Comparison of ENCODE assay signal across 25 cellular contexts in genomic region chr2:70240599-70240998, GRCh38. TPM values are rescaled to one million over a fixed set of nuclear protein-coding genes. Genes with fewer than 3 reads are reported as not detected.
DNase-seq lines count a peak whose midpoint lies in the region; ATAC-seq, FAIRE-seq and TF ChIP-seq lines count a peak whose summit lies in the region.
"Had no signal": no experiment of that assay in that cellular context is flagged by ENCODE, and none has a peak within 500 bp of the region (broad histone marks: within the 10 kb centered on the region; RNA-seq: fewer than 3 reads in every experiment).

No MANE protein-coding gene starts in this region.

- H2BK12ac ChIP-seq in trophoblast cell (ENCODE audit: low read length): no peak overlapping the region

- H3K23ac ChIP-seq in trophoblast cell (ENCODE audit: low read length): no peak overlapping the region

- peak overlapping the region; percentile 74 for H3K4ac ChIP-seq in trophoblast cell (ENCODE audit: low read depth, low read length)

- WGBS in HepG2 (ENCODE audit: low lambda C conversion rate): 93% methylated on average over 3 of the region's 3 CpGs
- WGBS in right lobe of liver (ENCODE audit: insufficient coverage, low coverage, low lambda C conversion rate, missing lambda C conversion rate): 88% methylated on average over 3 of the region's 3 CpGs
- WGBS in trophoblast cell (ENCODE audit: extremely low coverage, insufficient coverage, insufficient read length): no CpG with 5 or more reads among the region's 3 CpGs

- H3K4me2 ChIP-seq in HepG2 (ENCODE audit: low read depth, low read length): peak overlapping the region; percentile 6; the same call in 1 of the 2 replicates
- H3K4me2 ChIP-seq in trophoblast cell (ENCODE audit: low read length): no peak overlapping the region
- H3K4me2 ChIP-seq: A549 had no signal

- H3K79me2 ChIP-seq in HepG2 (ENCODE audit: insufficient read depth, low read length) (peaks cover 96% of the 10 kb centered on the region), trophoblast cell (ENCODE audit: control insufficient read depth, insufficient read depth, low read length, poor library complexity) (peaks cover 21% of the 10 kb centered on the region)

- POLR2A ChIA-PET in HepG2 (lab: Yijun Ruan, JAX): interaction anchor here (0.9 to 2.4 kb wide), 4 partner anchors 17 to 326 kb away, joined by 3 to 7 read pairs (median 4); partner anchors contain the start of genes C2orf42, MXD1 and PCYOX1

- TF ChIP-seq CTCF in HepG2 (CRISPR knock-in tag; IDR thresholded peaks at IDR 0.05) (no peak), right lobe of liver (IDR thresholded peaks at IDR 0.05) (no peak), RWPE2 (IDR thresholded peaks at IDR 0.05; ENCODE audit: poor library complexity, severe bottlenecking) (no peak), HFFc6 (IDR thresholded peaks at IDR 0.05) (no peak)

- H3K36me3 ChIP-seq in HepG2 (replicated peaks in 1 of 2; ENCODE audit: control insufficient read depth in 1 of 2, insufficient read depth in 2 of 2, low read length in 2 of 2): peaks cover 15 to 57% of the 10 kb centered on the region in 2 experiments
- H3K36me3 ChIP-seq in right lobe of liver: peaks cover 0 to 5% (median 0%) of the 10 kb centered on the region in 4 donors
- H3K36me3 ChIP-seq in RWPE2 (ENCODE audit: low read depth): peaks cover 48% of the 10 kb centered on the region
- peaks cover 17 to 26% of the 10 kb centered on the region in 2 experiments for H3K36me3 ChIP-seq in trophoblast cell (ENCODE audit: control insufficient read depth in 1 of 2, insufficient read depth in 2 of 2, low read length in 2 of 2)

- no peak overlapping the region for H3K4me3 ChIP-seq in HepG2 (replicated peaks in 1 of 3; ENCODE audit: insufficient read depth in 1 of 3, low read depth in 2 of 3, low read length in 3 of 3)
- H3K4me3 ChIP-seq in right lobe of liver: no peak overlapping the region
- H3K4me3 ChIP-seq in RWPE2 (ENCODE audit: severe bottlenecking): no peak overlapping the region
- no peak overlapping the region for H3K4me3 ChIP-seq in trophoblast cell (ENCODE audit: low read depth, low read length)
- H3K4me3 ChIP-seq: A549, HAP-1, SJCRH30 had no signal

- TF ChIP-seq POLR2A in HepG2 (IDR thresholded peaks at IDR 0.05; ENCODE audit: insufficient read depth in 1 of 2, low read depth in 2 of 2, low read length in 2 of 2) (no peak), right lobe of liver (IDR thresholded peaks at IDR 0.05) (no peak)

- H2AFZ ChIP-seq in HepG2 (ENCODE audit: low read length) (no peak overlapping the region), trophoblast cell (ENCODE audit: insufficient read depth, low read length, poor library complexity) (no peak overlapping the region)

- H3K4me1 ChIP-seq in HepG2 (ENCODE audit: insufficient read depth, low read length) (peaks cover 56% of the 10 kb centered on the region), right lobe of liver (peaks cover 0 to 21% (median 6%) of the 10 kb centered on the region in 4 donors), RWPE2 (ENCODE audit: insufficient read depth, poor library complexity, severe bottlenecking) (peaks cover 3% of the 10 kb centered on the region), trophoblast cell (ENCODE audit: control insufficient read depth in 1 of 2, insufficient read depth in 2 of 2, low read length in 2 of 2) (peaks cover 0 to 2% of the 10 kb centered on the region in 2 experiments)

- H3K79me1 ChIP-seq in trophoblast cell (ENCODE audit: low read length): no peaks in the 10 kb centered on the region

- in situ Hi-C loops in HepG2 (cut with HindIII; ENCODE audit: extremely low pct_ligation_motif_present, low pct_unique_long_range_greater_than_20kb): no loop called here

- no peak overlapping the region for H3K27ac ChIP-seq in HepG2 (ENCODE audit: extremely low read length, insufficient read depth, low read length)
- H3K27ac ChIP-seq in right lobe of liver: no peak overlapping the region
- peak overlapping the region; percentile 36 for H3K27ac ChIP-seq in RWPE2 (ENCODE audit: poor library complexity, severe bottlenecking)
- H3K27ac ChIP-seq in trophoblast cell (ENCODE audit: low read depth, low read length): no peak overlapping the region
- H3K27ac ChIP-seq: A549, SJCRH30 had no signal

- TF ChIP-seq EP300 in HepG2 (IDR thresholded peaks at IDR 0.05; ENCODE audit: low read depth in 2 of 2, low read length in 2 of 2): no peak
- no peak for TF ChIP-seq EP300 in HepG2 (CRISPR knock-in tag; IDR thresholded peaks at IDR 0.05; ENCODE audit: borderline replicate concordance)

- H2BK5ac ChIP-seq in trophoblast cell (ENCODE audit: low read depth, low read length, poor library complexity): no peak overlapping the region

- H3K4me1 Mint-ChIP-seq in HFFc6 (ENCODE audit: low read depth): peaks cover 23% of the 10 kb centered on the region

- H3K4me3 Mint-ChIP-seq in HFFc6: no peak overlapping the region

- peaks cover 81% of the 10 kb centered on the region for H4K20me1 ChIP-seq in HepG2 (ENCODE audit: insufficient read depth, low read length)

- no TSS peak for BruUV-seq in HepG2 (replicated peaks; lab: Mats Ljungman, UMichigan)

- H3K9me3 Mint-ChIP-seq in HFFc6: no peaks in the 10 kb centered on the region
- H3K9me3 Mint-ChIP-seq: CD4-positive, alpha-beta memory T cell had no signal

- no peak overlapping the region for H2AK5ac ChIP-seq in trophoblast cell (ENCODE audit: low read length)

- CTCF ChIA-PET in HepG2 (lab: Yijun Ruan, JAX; ENCODE audit: low intra/inter-chr PET ratio, low total read pairs): no interaction called here

- no peak overlapping the region for H3K9ac ChIP-seq in HepG2 (ENCODE audit: insufficient read depth, low read depth, low read length)
- H3K9ac ChIP-seq in trophoblast cell (ENCODE audit: low read length): no peak overlapping the region

- H4K8ac ChIP-seq in trophoblast cell (ENCODE audit: low read depth, low read length): no peak overlapping the region

- H3K36me3 Mint-ChIP-seq in HFFc6 (ENCODE audit: low read depth): peaks cover 14% of the 10 kb centered on the region

- no peak for FAIRE-seq in HepG2 (lab: Jason Lieb, UNC)
- FAIRE-seq: A549, G401.6, RCC 7860 had no signal

- intact Hi-C loops in HepG2 (cut with micrococcal nuclease; ENCODE audit: unreplicated experiment) (no loop called here), right lobe of liver (cut with DNase I) (no loop called here)

- H3K27me3 Mint-ChIP-seq in HFFc6 (ENCODE audit: insufficient read depth): no peaks in the 10 kb centered on the region
- H3K27me3 Mint-ChIP-seq: CD4-positive, alpha-beta memory T cell had no signal

- no peak overlapping the region for H2BK120ac ChIP-seq in trophoblast cell (ENCODE audit: insufficient read depth, low read length, poor library complexity)

- H4K91ac ChIP-seq in trophoblast cell (ENCODE audit: low read depth, low read length): no peak overlapping the region

- no peaks in the 10 kb centered on the region for H3K27me3 ChIP-seq in HepG2 (ENCODE audit: control insufficient read depth in 1 of 2, insufficient read depth in 2 of 2, low read length in 2 of 2)
- no peaks in the 10 kb centered on the region for H3K27me3 ChIP-seq in right lobe of liver
- H3K27me3 ChIP-seq in RWPE2 (ENCODE audit: insufficient read depth, poor library complexity, severe bottlenecking): no peaks in the 10 kb centered on the region
- H3K27me3 ChIP-seq in trophoblast cell (ENCODE audit: insufficient read depth, low read length): no peaks in the 10 kb centered on the region
- H3K27me3 ChIP-seq: SJCRH30 had no signal

- no peak overlapping the region for H4K12ac ChIP-seq in trophoblast cell (ENCODE audit: low read depth, low read length)

- no peak overlapping the region for H3K18ac ChIP-seq in trophoblast cell (ENCODE audit: low read length)

- H3K14ac ChIP-seq in trophoblast cell (ENCODE audit: low read length): no peak overlapping the region

- no peak for DNase-seq in HepG2 (ENCODE audit: low spot score)
- DNase-seq in right lobe of liver: no peak
- DNase-seq in RWPE2 (ENCODE audit: low spot score): no peak
- DNase-seq in trophoblast cell: no peak
- DNase-seq in DMS153 treated with DMSO at 0.1 percent for 48 hours (lab: John Stamatoyannopoulos, UW; ENCODE audit: unreplicated experiment): no peak
- no peak for DNase-seq in HFFc6
- DNase-seq: C1 segment of cervical spinal cord; CD4-positive, alpha-beta memory T cell; GOT3; KG1; NCI-H1048; NCI-H1417; NCI-H1694; NCI-H2029 treated with DMSO at 0.1 percent for 48 hours; NCI-H2171; NCI-H226; NCI-H524; NCI-H748 treated with DMSO at 0.1 percent for 48 hours; SJCRH30 had no signal

- ATAC-seq in HepG2 (no peak), right lobe of liver (no peak), RWPE2 (ENCODE audit: low read depth) (no peak), GM18858 (IDR thresholded peaks at IDR 0.05; ENCODE audit: unreplicated experiment) (no peak)
- ATAC-seq: A549, Right ventricle myocardium inferior had no signal

- no peak for TF ChIP-seq RAD21 in HepG2 (CRISPR knock-in tag; IDR thresholded peaks at IDR 0.05)

- H3K9me3 ChIP-seq in HepG2 (ENCODE audit: low read length) (no peaks in the 10 kb centered on the region), right lobe of liver (no peaks in the 10 kb centered on the region), RWPE2 (ENCODE audit: severe bottlenecking) (no peaks in the 10 kb centered on the region), trophoblast cell (ENCODE audit: insufficient read depth, low read depth, low read length) (no peaks in the 10 kb centered on the region)
- H3K9me3 ChIP-seq: A549, HAP-1, SJCRH30 had no signal

- no peak overlapping the region for H3K27ac Mint-ChIP-seq in HFFc6

RNA-seq across cellular contexts. Expression of gene TIA1, which starts 7.8 kb away (rescaled TPM):
- total RNA-seq in HepG2 (2016; rRNA removed; fragmentation: Illumina TruSeq; extraction: Trizol) (199 and 209 TPM in 2 replicates), right lobe of liver (10 to 100 TPM; 27.5 to 44.2 (median 35.8) TPM)
- 46.3 and 52.7 TPM in 2 replicates for total RNA-seq in HepG2 (2016; cell fraction: cytosol; rRNA removed; fragmentation: Illumina TruSeq; extraction: Trizol; ENCODE audit: low read depth)
- 193 and 198 TPM in 2 replicates for total RNA-seq in HepG2 (2016; cell fraction: insoluble cytoplasmic fraction; rRNA removed; fragmentation: Illumina TruSeq; extraction: Trizol)
- total RNA-seq in HepG2 (2016; cell fraction: membrane; rRNA removed; fragmentation: Illumina TruSeq; extraction: Trizol): 37.9 and 45.7 TPM in 2 replicates
- total RNA-seq in HepG2 (2016; cell fraction: nucleus; rRNA removed; fragmentation: Illumina TruSeq; extraction: Trizol): 256 and 292 TPM in 2 replicates
- 306 and 319 TPM in 2 replicates for polyA plus RNA-seq in HepG2 (2011; rRNA removed)
- polyA plus RNA-seq in HepG2 (2011; cell fraction: cytosol; rRNA removed): 41.7 and 42.1 TPM in 2 replicates
- polyA plus RNA-seq in HepG2 (2011; cell fraction: nucleus; rRNA removed): 1,074 and 1,129 TPM in 2 replicates
- 147 and 204 TPM in 2 replicates for polyA plus RNA-seq in HepG2 (2012)
- polyA plus RNA-seq in HepG2 (2016; cell fraction: cytosol; fragmentation: Illumina TruSeq; extraction: Trizol; ENCODE audit: low read depth): 6.0 and 6.8 TPM in 2 replicates
- polyA plus RNA-seq in HepG2 (2016; cell fraction: insoluble cytoplasmic fraction; fragmentation: Illumina TruSeq; extraction: Trizol; ENCODE audit: low read depth): 108 and 119 TPM in 2 replicates
- polyA plus RNA-seq in HepG2 (2016; cell fraction: membrane; fragmentation: Illumina TruSeq; extraction: Trizol; ENCODE audit: low read depth): 16.0 TPM in 2 replicates
- 613 and 622 TPM in 2 replicates for polyA plus RNA-seq in HepG2 (2016; cell fraction: nucleus; fragmentation: Illumina TruSeq; extraction: Trizol; ENCODE audit: insufficient read depth, low read depth)
- 79.8 and 109 TPM in 2 replicates for polyA minus RNA-seq in HepG2 (2011; rRNA and poly(A)+ RNA removed; ENCODE audit: low replicate concordance)
- polyA minus RNA-seq in HepG2 (2011; cell fraction: cytosol; rRNA and poly(A)+ RNA removed): 61.2 and 67.1 TPM in 2 replicates
- polyA minus RNA-seq in HepG2 (2011; cell fraction: nucleus; rRNA and poly(A)+ RNA removed): 718 and 820 TPM in 2 replicates
- polyA plus RNA-seq in trophoblast cell (2013): 78.8 and 80.7 TPM in 2 replicates
- total RNA-seq in HFFc6 (2021; fragmentation: NEBNext Ultra II Directional; extraction: Animal tissue kit (Norgen Biotek cat#: 25700)): 10 to 100 TPM; 50.3 to 58.1 (median 55.3) TPM

RNA-seq across cellular contexts. Expression of gene PCYOX1, which starts 17.3 kb away (rescaled TPM):
- total RNA-seq in HepG2 (2016; rRNA removed; fragmentation: Illumina TruSeq; extraction: Trizol): 64.6 and 94.8 TPM in 2 replicates
- total RNA-seq in HepG2 (2016; cell fraction: cytosol; rRNA removed; fragmentation: Illumina TruSeq; extraction: Trizol; ENCODE audit: low read depth): 5.0 and 5.6 TPM in 2 replicates
- total RNA-seq in HepG2 (2016; cell fraction: insoluble cytoplasmic fraction; rRNA removed; fragmentation: Illumina TruSeq; extraction: Trizol): 62.4 and 97.7 TPM in 2 replicates
- 22.4 and 27.7 TPM in 2 replicates for total RNA-seq in HepG2 (2016; cell fraction: membrane; rRNA removed; fragmentation: Illumina TruSeq; extraction: Trizol)
- 86.9 and 110 TPM in 2 replicates for total RNA-seq in HepG2 (2016; cell fraction: nucleus; rRNA removed; fragmentation: Illumina TruSeq; extraction: Trizol)
- polyA plus RNA-seq in HepG2 (2011; rRNA removed): 61.0 and 86.6 TPM in 2 replicates
- polyA plus RNA-seq in HepG2 (2011; cell fraction: cytosol; rRNA removed): 37.9 and 61.2 TPM in 2 replicates
- polyA plus RNA-seq in HepG2 (2011; cell fraction: nucleus; rRNA removed): 10.2 and 15.2 TPM in 2 replicates
- 110 and 112 TPM in 2 replicates for polyA plus RNA-seq in HepG2 (2012)
- 4.3 and 4.7 TPM in 2 replicates for polyA plus RNA-seq in HepG2 (2016; cell fraction: cytosol; fragmentation: Illumina TruSeq; extraction: Trizol; ENCODE audit: low read depth)
- polyA plus RNA-seq in HepG2 (2016; cell fraction: insoluble cytoplasmic fraction; fragmentation: Illumina TruSeq; extraction: Trizol; ENCODE audit: low read depth): 53.5 and 58.1 TPM in 2 replicates
- 10.1 and 11.7 TPM in 2 replicates for polyA plus RNA-seq in HepG2 (2016; cell fraction: membrane; fragmentation: Illumina TruSeq; extraction: Trizol; ENCODE audit: low read depth)
- polyA plus RNA-seq in HepG2 (2016; cell fraction: nucleus; fragmentation: Illumina TruSeq; extraction: Trizol; ENCODE audit: insufficient read depth, low read depth): 99.9 and 103 TPM in 2 replicates
- 25.7 and 59.9 TPM in 2 replicates for polyA minus RNA-seq in HepG2 (2011; rRNA and poly(A)+ RNA removed; ENCODE audit: low replicate concordance)
- polyA minus RNA-seq in HepG2 (2011; cell fraction: cytosol; rRNA and poly(A)+ RNA removed): 65.6 and 74.8 TPM in 2 replicates
- polyA minus RNA-seq in HepG2 (2011; cell fraction: nucleus; rRNA and poly(A)+ RNA removed): 26.8 and 37.2 TPM in 2 replicates
- 100 to 1,000 TPM in 3 of 6 experiments, 10 to 100 TPM in 3; 38.8 to 186 (median 92.5) TPM for total RNA-seq in right lobe of liver
- 55.0 and 58.1 TPM in 2 replicates for polyA plus RNA-seq in trophoblast cell (2013)
- total RNA-seq in HFFc6 (2021; fragmentation: NEBNext Ultra II Directional; extraction: Animal tissue kit (Norgen Biotek cat#: 25700)): 10 to 100 TPM; 75.5 to 95.2 (median 85.2) TPM

RNA-seq across cellular contexts. Expression of gene C2orf42, which starts 49.8 kb away (rescaled TPM):
- 9.9 and 11.1 TPM in 2 replicates for total RNA-seq in HepG2 (2016; rRNA removed; fragmentation: Illumina TruSeq; extraction: Trizol)
- total RNA-seq in HepG2 (2016; cell fraction: cytosol; rRNA removed; fragmentation: Illumina TruSeq; extraction: Trizol; ENCODE audit: low read depth): 20.6 and 21.9 TPM in 2 replicates
- total RNA-seq in HepG2 (2016; cell fraction: insoluble cytoplasmic fraction; rRNA removed; fragmentation: Illumina TruSeq; extraction: Trizol): 9.3 and 9.6 TPM in 2 replicates
- 21.6 and 22.7 TPM in 2 replicates for total RNA-seq in HepG2 (2016; cell fraction: membrane; rRNA removed; fragmentation: Illumina TruSeq; extraction: Trizol)
- 8.7 and 10.0 TPM in 2 replicates for total RNA-seq in HepG2 (2016; cell fraction: nucleus; rRNA removed; fragmentation: Illumina TruSeq; extraction: Trizol)
- polyA plus RNA-seq in HepG2 (2011; rRNA removed): 9.3 and 10.1 TPM in 2 replicates
- 6.6 and 7.2 TPM in 2 replicates for polyA plus RNA-seq in HepG2 (2011; cell fraction: cytosol; rRNA removed)
- 10.9 and 14.5 TPM in 2 replicates for polyA plus RNA-seq in HepG2 (2011; cell fraction: nucleus; rRNA removed)
- polyA plus RNA-seq in HepG2 (2012): 8.7 and 9.4 TPM in 2 replicates
- polyA plus RNA-seq in HepG2 (2016; cell fraction: cytosol; fragmentation: Illumina TruSeq; extraction: Trizol; ENCODE audit: low read depth): 2.6 and 2.8 TPM in 2 replicates
- polyA plus RNA-seq in HepG2 (2016; cell fraction: insoluble cytoplasmic fraction; fragmentation: Illumina TruSeq; extraction: Trizol; ENCODE audit: low read depth): 9.2 and 10.0 TPM in 2 replicates
- polyA plus RNA-seq in HepG2 (2016; cell fraction: membrane; fragmentation: Illumina TruSeq; extraction: Trizol; ENCODE audit: low read depth): 5.3 and 7.7 TPM in 2 replicates
- 8.3 and 10.9 TPM in 2 replicates for polyA plus RNA-seq in HepG2 (2016; cell fraction: nucleus; fragmentation: Illumina TruSeq; extraction: Trizol; ENCODE audit: insufficient read depth, low read depth)
- polyA minus RNA-seq in HepG2 (2011; rRNA and poly(A)+ RNA removed; ENCODE audit: low replicate concordance): 26.9 and 49.5 TPM in 2 replicates
- polyA minus RNA-seq in HepG2 (2011; cell fraction: cytosol; rRNA and poly(A)+ RNA removed): 8.3 and 17.8 TPM in 2 replicates
- polyA minus RNA-seq in HepG2 (2011; cell fraction: nucleus; rRNA and poly(A)+ RNA removed): 22.4 and 25.1 TPM in 2 replicates
- 10 to 100 TPM; 10.9 to 22.5 (median 16.7) TPM for total RNA-seq in right lobe of liver
- polyA plus RNA-seq in trophoblast cell (2013): 5.9 and 6.8 TPM in 2 replicates
- total RNA-seq in HFFc6 (2021; fragmentation: NEBNext Ultra II Directional; extraction: Animal tissue kit (Norgen Biotek cat#: 25700)): 10 to 100 TPM; 10.0 to 17.8 (median 14.7) TPM

RNA-seq across cellular contexts. Expression of gene SNRPG, which starts 52.9 kb away (rescaled TPM):
- total RNA-seq in HepG2 (2016; rRNA removed; fragmentation: Illumina TruSeq; extraction: Trizol) (484 and 618 TPM in 2 replicates), right lobe of liver (10 to 100 TPM; 38.7 to 96.6 (median 60.8) TPM)
- total RNA-seq in HepG2 (2016; cell fraction: cytosol; rRNA removed; fragmentation: Illumina TruSeq; extraction: Trizol; ENCODE audit: low read depth): 179 and 199 TPM in 2 replicates
- total RNA-seq in HepG2 (2016; cell fraction: insoluble cytoplasmic fraction; rRNA removed; fragmentation: Illumina TruSeq; extraction: Trizol): 477 and 694 TPM in 2 replicates
- total RNA-seq in HepG2 (2016; cell fraction: membrane; rRNA removed; fragmentation: Illumina TruSeq; extraction: Trizol): 245 and 289 TPM in 2 replicates
- 175 and 190 TPM in 2 replicates for total RNA-seq in HepG2 (2016; cell fraction: nucleus; rRNA removed; fragmentation: Illumina TruSeq; extraction: Trizol)
- polyA plus RNA-seq in HepG2 (2011; rRNA removed): 163 and 221 TPM in 2 replicates
- 79.5 and 124 TPM in 2 replicates for polyA plus RNA-seq in HepG2 (2011; cell fraction: cytosol; rRNA removed)
- 21.3 and 54.3 TPM in 2 replicates for polyA plus RNA-seq in HepG2 (2011; cell fraction: nucleus; rRNA removed)
- polyA plus RNA-seq in HepG2 (2012): 258 and 453 TPM in 2 replicates
- 184 and 222 TPM in 2 replicates for polyA plus RNA-seq in HepG2 (2016; cell fraction: cytosol; fragmentation: Illumina TruSeq; extraction: Trizol; ENCODE audit: low read depth)
- 589 and 668 TPM in 2 replicates for polyA plus RNA-seq in HepG2 (2016; cell fraction: insoluble cytoplasmic fraction; fragmentation: Illumina TruSeq; extraction: Trizol; ENCODE audit: low read depth)
- polyA plus RNA-seq in HepG2 (2016; cell fraction: membrane; fragmentation: Illumina TruSeq; extraction: Trizol; ENCODE audit: low read depth): 221 and 287 TPM in 2 replicates
- 259 and 311 TPM in 2 replicates for polyA plus RNA-seq in HepG2 (2016; cell fraction: nucleus; fragmentation: Illumina TruSeq; extraction: Trizol; ENCODE audit: insufficient read depth, low read depth)
- 2.7 and 11.1 TPM in 2 replicates for polyA minus RNA-seq in HepG2 (2011; rRNA and poly(A)+ RNA removed; ENCODE audit: low replicate concordance)
- polyA minus RNA-seq in HepG2 (2011; cell fraction: cytosol; rRNA and poly(A)+ RNA removed): 25.5 and 29.5 TPM in 2 replicates
- polyA minus RNA-seq in HepG2 (2011; cell fraction: nucleus; rRNA and poly(A)+ RNA removed): 33.7 and 41.6 TPM in 2 replicates
- polyA plus RNA-seq in trophoblast cell (2013): 304 and 315 TPM in 2 replicates
- 100 to 1,000 TPM; 183 to 246 (median 226) TPM for total RNA-seq in HFFc6 (2021; fragmentation: NEBNext Ultra II Directional; extraction: Animal tissue kit (Norgen Biotek cat#: 25700))
